23 cellular contexts compared by ENCODE assay signal in genomic region chr18:77201508-77201907, GRCh38. TPM values are rescaled to one million over a fixed set of nuclear protein-coding genes. Genes with fewer than 3 reads are reported as not detected.
"Had no signal": no experiment of that assay in that cellular context is flagged by ENCODE, and none has a peak within 500 bp of the region (broad histone marks: within the 10 kb centered on the region; RNA-seq: fewer than 3 reads in every experiment).

No MANE protein-coding gene starts in this region.

- H3K9ac ChIP-seq: parathyroid adenoma had no signal

- H3K27me3 ChIP-seq: brain microvascular endothelial cell, neutrophil, tibial nerve, vagina had no signal

- H3K4me1 ChIP-seq: parathyroid adenoma had no signal

- H3K9me3 Mint-ChIP-seq: activated CD4-positive, alpha-beta T cell treated with anti-CD3 and anti-CD28 coated beads, Interleukin-2, amount 10 ng/mL, durations not matched to agents 24 days and 14 days; natural killer cell; stimulated activated naive B cell treated with anti-CD40 and anti-IgM and Interleukin-4, amounts not matched to agents 10 μg/mL and 1 μg/mL and 100 μg/mL, for 72 hours; WTC11 had no signal

- H3K4me1 Mint-ChIP-seq: natural killer cell; stimulated activated naive B cell treated with anti-CD40 and anti-IgM and Interleukin-4, amounts not matched to agents 10 μg/mL and 1 μg/mL and 100 μg/mL, for 72 hours had no signal

- H3K9me3 ChIP-seq: neutrophil, tibial nerve, vagina had no signal

- H3K36me3 ChIP-seq: brain microvascular endothelial cell, neutrophil, tibial nerve, vagina had no signal

- H3K79me2 ChIP-seq: parathyroid adenoma had no signal

- FAIRE-seq: kidney had no signal

- H2AFZ ChIP-seq: parathyroid adenoma had no signal

- DNase-seq: activated CD4-positive, alpha-beta T cell treated with anti-CD3 and anti-CD28 coated beads, Interleukin-2, amount 10 ng/mL, durations not matched to agents 24 days and 14 days; activated CD8-positive, alpha-beta memory T cell treated with anti-CD3 and anti-CD28 coated beads, Interleukin-2, amount 50 U/mL, for 4 hours; activated CD8-positive, alpha-beta T cell treated with anti-CD3 and anti-CD28 coated beads, Interleukin-2, amount 10 ng/mL, durations not matched to agents 7 days and 5 days; activated gamma-delta T cell treated with Interleukin-2 at 50 U/mL for 16 hours; anterior cingulate cortex; brain microvascular endothelial cell; dermis blood vessel endothelial cell; hippocampal formation; kidney; left ventricle myocardium superior; mesenchymal stem cell; natural killer cell; stimulated activated naive B cell treated with anti-CD40 and anti-IgM and Interleukin-4, amounts not matched to agents 10 μg/mL and 1 μg/mL and 100 μg/mL, for 72 hours; substantia nigra; T-helper 17 cell had no signal

- H3K27ac Mint-ChIP-seq: activated CD4-positive, alpha-beta T cell treated with anti-CD3 and anti-CD28 coated beads, Interleukin-2, amount 10 ng/mL, durations not matched to agents 24 days and 14 days; activated CD8-positive, alpha-beta T cell treated with anti-CD3 and anti-CD28 coated beads, Interleukin-2, amount 10 ng/mL, durations not matched to agents 7 days and 5 days; activated naive CD8-positive, alpha-beta T cell; natural killer cell; stimulated activated naive B cell treated with anti-CD40 and anti-IgM and Interleukin-4, amounts not matched to agents 10 μg/mL and 1 μg/mL and 100 μg/mL, for 72 hours; T-helper 17 cell; WTC11 had no signal

- H3K36me3 Mint-ChIP-seq: activated naive CD8-positive, alpha-beta T cell; natural killer cell; stimulated activated naive B cell treated with anti-CD40 and anti-IgM and Interleukin-4, amounts not matched to agents 10 μg/mL and 1 μg/mL and 100 μg/mL, for 72 hours; WTC11 had no signal

- H3K4me3 Mint-ChIP-seq: activated CD4-positive, alpha-beta T cell treated with anti-CD3 and anti-CD28 coated beads, Interleukin-2, amount 10 ng/mL, durations not matched to agents 24 days and 14 days; activated CD8-positive, alpha-beta T cell treated with anti-CD3 and anti-CD28 coated beads, Interleukin-2, amount 10 ng/mL, durations not matched to agents 7 days and 5 days; activated naive CD8-positive, alpha-beta T cell; natural killer cell; stimulated activated naive B cell treated with anti-CD40 and anti-IgM and Interleukin-4, amounts not matched to agents 10 μg/mL and 1 μg/mL and 100 μg/mL, for 72 hours; T-helper 17 cell; WTC11 had no signal

- H3K4me3 ChIP-seq: tibial nerve, vagina had no signal

- H3K27me3 Mint-ChIP-seq: activated naive CD8-positive, alpha-beta T cell had no signal

- H3K27ac ChIP-seq: brain microvascular endothelial cell, neutrophil, parathyroid adenoma, tibial nerve, vagina had no signal

RNA-seq across cellular contexts. Expression of gene GALR1, which starts 48.1 kb away (rescaled TPM):
- total RNA-seq: activated CD4-positive, alpha-beta T cell treated with anti-CD3 and anti-CD28 coated beads, Interleukin-2, amount 10 ng/mL, durations not matched to agents 24 days and 14 days; activated CD8-positive, alpha-beta T cell treated with anti-CD3 and anti-CD28 coated beads, Interleukin-2, amount 10 ng/mL, durations not matched to agents 7 days and 5 days; chondrocyte; dermis blood vessel endothelial cell; epithelial cell of proximal tubule; left ventricle myocardium superior; natural killer cell; T-helper 17 cell had no signal
